ENCODE assay signal across 2 cellular contexts in genomic region chr20:39052676-39053075, GRCh38.
TF ChIP-seq lines count a peak whose summit lies in the region.

No MANE protein-coding gene starts in this region.

TF ChIP-seq in HepG2, 621 proteins besides CTCF, POLR2A, EP300 and RAD21:
- TF ChIP-seq TEAD3 (CRISPR knock-in tag; optimal IDR thresholded peaks at IDR 0.05; ENCODE audit: borderline replicate concordance) (peak; percentile 37), RFXANK (CRISPR knock-in tag; IDR thresholded peaks at IDR 0.05) (no peak), KMT2B (CRISPR knock-in tag; IDR thresholded peaks at IDR 0.05) (no peak), ZNF737 (CRISPR knock-in tag; IDR thresholded peaks at IDR 0.05; ENCODE audit: borderline replicate concordance) (0 out of 2 replicates have a peak, but pooled peaks have one; percentile 50), MNT (IDR thresholded peaks at IDR 0.05) (peak; percentile 99), PAX8 (CRISPR knock-in tag; IDR thresholded peaks at IDR 0.05; ENCODE audit: borderline replicate concordance) (no peak), HMGXB4 (CRISPR knock-in tag; IDR thresholded peaks at IDR 0.05; ENCODE audit: borderline replicate concordance in 1 of 2, low read depth in 1 of 2) (no peak), ZNF597 (CRISPR knock-in tag; IDR thresholded peaks at IDR 0.05) (no peak), ADNP (CRISPR knock-in tag; IDR thresholded peaks at IDR 0.05) (no peak), RNF2 (conservative IDR thresholded peaks at IDR 0.05; ENCODE audit: low read depth) (no peak), STAG1 (CRISPR knock-in tag; IDR thresholded peaks at IDR 0.05) (no peak), PITX1 (CRISPR knock-in tag; IDR thresholded peaks at IDR 0.05) (0 out of 2 replicates have a peak, but pooled peaks have one; percentile 4), SRSF9 (IDR thresholded peaks at IDR 0.05; ENCODE audit: borderline replicate concordance, insufficient read depth, low read depth, low read length, poor library complexity, severe bottlenecking) (no peak), ZSCAN25 (CRISPR knock-in tag; IDR thresholded peaks at IDR 0.05) (no peak), ZNF354B (CRISPR knock-in tag; IDR thresholded peaks at IDR 0.05) (peak; percentile 35; the same call in 1 of the 2 replicates), NFE2L1 (CRISPR knock-in tag; IDR thresholded peaks at IDR 0.05; ENCODE audit: borderline replicate concordance) (no peak), ZNF879 (CRISPR knock-in tag; IDR thresholded peaks at IDR 0.05) (no peak), PHF5A (CRISPR knock-in tag; IDR thresholded peaks at IDR 0.05; ENCODE audit: low read depth, unreplicated experiment) (no peak), RXRA (CRISPR knock-in tag; IDR thresholded peaks at IDR 0.05) (no peak), ZNF816 (CRISPR knock-in tag; IDR thresholded peaks at IDR 0.05; ENCODE audit: borderline replicate concordance) (no peak), ZNF639 (CRISPR knock-in tag; conservative IDR thresholded peaks at IDR 0.05) (no peak), ZNF138 (CRISPR knock-in tag; IDR thresholded peaks at IDR 0.05; ENCODE audit: low read depth) (no peak), IRX3 (CRISPR knock-in tag; IDR thresholded peaks at IDR 0.05; ENCODE audit: borderline replicate concordance, low read depth) (no peak)
TF ChIP-seq in HepG2: peak in this region for 5.

TF ChIP-seq in endothelial cell of umbilical vein, 7 proteins besides CTCF, POLR2A, EP300 and RAD21:
- TF ChIP-seq MAX (IDR thresholded peaks at IDR 0.05; ENCODE audit: insufficient read depth, insufficient read length) (peak; percentile 26), MYC (IDR thresholded peaks at IDR 0.05; ENCODE audit: low read depth, low read length) (no peak)
TF ChIP-seq in endothelial cell of umbilical vein: peak in this region for 1.
